2 cellular contexts compared by ENCODE assay signal in genomic region chr5:76406014-76406413, GRCh38.
TF ChIP-seq lines count a peak whose summit lies in the region.

No MANE protein-coding gene starts in this region.

TF ChIP-seq in HepG2, 621 proteins besides CTCF, POLR2A, EP300 and RAD21 (continued from another document):
- TF ChIP-seq ZBTB14 (CRISPR knock-in tag; IDR thresholded peaks at IDR 0.05) (no peak), NCOA2 (CRISPR knock-in tag; IDR thresholded peaks at IDR 0.05) (no peak), ZNF280D (CRISPR knock-in tag; IDR thresholded peaks at IDR 0.05) (no peak), SMARCC2 (IDR thresholded peaks at IDR 0.05) (no peak)
TF ChIP-seq in HepG2: peak in this region for 0.

TF ChIP-seq in GM23338, 12 proteins besides CTCF, POLR2A, EP300 and RAD21:
- TF ChIP-seq ETS1 (IDR thresholded peaks at IDR 0.05) (no peak), POLR2AphosphoS5 (IDR thresholded peaks at IDR 0.05; ENCODE audit: low read depth) (no peak), JUNB (IDR thresholded peaks at IDR 0.05; ENCODE audit: unreplicated experiment) (no peak), STAT1 (IDR thresholded peaks at IDR 0.05; ENCODE audit: unreplicated experiment) (no peak), CREB1 (CRISPR knock-in tag; IDR thresholded peaks at IDR 0.05; ENCODE audit: low read depth) (no peak), ZNF114 (CRISPR knock-in tag; IDR thresholded peaks at IDR 0.05) (no peak), REST (IDR thresholded peaks at IDR 0.05; ENCODE audit: unreplicated experiment) (no peak), NANOG (IDR thresholded peaks at IDR 0.05; ENCODE audit: borderline replicate concordance) (no peak), EZH2phosphoT487 (IDR thresholded peaks at IDR 0.05; ENCODE audit: unreplicated experiment) (no peak), ZNF331 (CRISPR knock-in tag; IDR thresholded peaks at IDR 0.05; ENCODE audit: low read depth) (no peak), ZNF462 (CRISPR knock-in tag; IDR thresholded peaks at IDR 0.05) (no peak), EZH2 (IDR thresholded peaks at IDR 0.05; ENCODE audit: low read depth, unreplicated experiment) (no peak)
TF ChIP-seq in GM23338: peak in this region for 0.
